Comparison of ENCODE assay signal across 25 cellular contexts in the genomic region with DNA sequence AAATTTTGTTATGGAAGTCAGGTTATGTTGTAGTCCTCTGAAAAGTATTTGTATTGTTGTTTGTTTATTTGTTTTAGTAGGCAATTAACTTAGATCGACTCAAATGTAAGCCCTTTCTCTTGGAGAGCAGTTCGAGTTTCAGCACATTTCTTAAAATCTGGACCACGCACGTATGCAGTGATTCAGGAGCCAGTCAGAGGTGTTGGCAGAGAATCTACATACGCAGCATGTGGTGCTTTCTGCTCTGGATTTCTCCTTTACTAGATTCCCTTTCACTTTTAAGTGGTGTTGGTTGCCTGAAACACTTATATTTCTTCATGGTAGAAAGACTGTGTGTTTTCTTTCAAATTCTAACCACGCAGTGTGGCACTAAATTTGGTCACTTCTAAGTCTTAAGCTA.
DNase-seq lines count a peak whose midpoint lies in the region; ATAC-seq, FAIRE-seq and TF ChIP-seq lines count a peak whose summit lies in the region.
"Had no signal": no experiment of that assay in that cellular context is flagged by ENCODE, and none has a peak within 500 bp of the region (broad histone marks: within the 10 kb centered on the region; RNA-seq: fewer than 3 reads in every experiment).

No MANE protein-coding gene starts in this region.

- no peak for FAIRE-seq in GM12878 (lab: Jason Lieb, UNC)
- FAIRE-seq: colon had no signal

- H2AFZ ChIP-seq in GM12878 (ENCODE audit: control insufficient read depth, low read depth, low read length) (no peak overlapping the region), OCI-LY7 (ENCODE audit: low read length) (no peak overlapping the region), osteoblast (ENCODE audit: low read length) (no peak overlapping the region)

- H3K79me1 ChIP-seq in mesendoderm (ENCODE audit: low read length), result no peaks in the 10 kb centered on the region

- no peak overlapping the region for H3K27ac ChIP-seq in GM12878 (ENCODE audit: control insufficient read depth, insufficient read depth)
- no peak overlapping the region for H3K27ac ChIP-seq in mesendoderm (ENCODE audit: low read depth, low read length)
- H3K27ac ChIP-seq in OCI-LY7 (ENCODE audit: low read depth, low read length, poor library complexity, severe bottlenecking), result no peak overlapping the region
- no peak overlapping the region for H3K27ac ChIP-seq in osteoblast (ENCODE audit: low read depth, low read length)
- H3K27ac ChIP-seq: brain microvascular endothelial cell, heart left ventricle, right atrium auricular region had no signal

- TF ChIP-seq CTCF in GM12878 (IDR thresholded peaks at IDR 0.05 in 2 of 3, conservative IDR thresholded peaks at IDR 0.05 in 1 of 3; ENCODE audit: control insufficient read depth in 2 of 3, extremely low read depth in 1 of 3, insufficient read depth in 1 of 3, low read depth in 3 of 3, low read length in 3 of 3), result no peak
- no peak for TF ChIP-seq CTCF in OCI-LY7 (conservative IDR thresholded peaks at IDR 0.05; ENCODE audit: low read length)
- TF ChIP-seq CTCF in osteoblast (IDR thresholded peaks at IDR 0.05; ENCODE audit: extremely low read depth, low read depth, low read length), result no peak
- TF ChIP-seq CTCF in GM10266 (IDR thresholded peaks at IDR 0.05; ENCODE audit: control insufficient read depth, insufficient read depth, low read depth, missing control alignments), result no peak

- H3K18ac ChIP-seq in mesendoderm (ENCODE audit: low read length), result no peak overlapping the region

- no peaks in the 10 kb centered on the region for H3K9me3 ChIP-seq in GM12878 (replicated peaks; ENCODE audit: control insufficient read depth, insufficient read depth, low read length)
- no peaks in the 10 kb centered on the region for H3K9me3 ChIP-seq in OCI-LY7 (ENCODE audit: low read length)
- no peaks in the 10 kb centered on the region for H3K9me3 ChIP-seq in osteoblast (ENCODE audit: low read depth, low read length)
- H3K9me3 ChIP-seq: heart left ventricle, right atrium auricular region had no signal

- H3K9ac ChIP-seq in GM12878 (ENCODE audit: control insufficient read depth, insufficient read depth, low read length) (no peak overlapping the region), mesendoderm (ENCODE audit: low read length) (no peak overlapping the region)

- in situ Hi-C loops in GM12878 (cut with MboI), result no loop called here

- H3K36me3 ChIP-seq in GM12878 (ENCODE audit: control insufficient read depth in 2 of 2, insufficient read depth in 2 of 2, low read length in 1 of 2) (no peaks in the 10 kb centered on the region), mesendoderm (ENCODE audit: control insufficient read depth, insufficient read depth, low read length) (no peaks in the 10 kb centered on the region), OCI-LY7 (ENCODE audit: insufficient read depth, low read length) (no peaks in the 10 kb centered on the region), osteoblast (ENCODE audit: insufficient read depth, low read length) (no peaks in the 10 kb centered on the region)
- H3K36me3 ChIP-seq: brain microvascular endothelial cell, heart left ventricle, right atrium auricular region had no signal

- H3K79me2 ChIP-seq in GM12878 (ENCODE audit: control insufficient read depth, insufficient read depth, low read length) (no peaks in the 10 kb centered on the region), mesendoderm (ENCODE audit: control insufficient read depth, insufficient read depth, low read length) (no peaks in the 10 kb centered on the region), OCI-LY7 (ENCODE audit: insufficient read depth, low read depth, low read length) (no peaks in the 10 kb centered on the region), osteoblast (ENCODE audit: insufficient read depth, low read length) (no peaks in the 10 kb centered on the region)

- H3K9me2 ChIP-seq in OCI-LY7 (ENCODE audit: insufficient read depth, low read length), result no peaks in the 10 kb centered on the region

- DNase-seq in AG20443 (ENCODE audit: low spot score) (peak; percentile 60), LHCN-M2 (ENCODE audit: low read depth) (peak; percentile 16), GM12878 (ENCODE audit: low read depth, low spot score) (peak; percentile 3), mesendoderm (peak; percentile 3), OCI-LY7 (ENCODE audit: low spot score) (no peak), osteoblast (ENCODE audit: insufficient read length, low spot score, missing footprints) (no peak), GM10266 (ENCODE audit: extremely low spot score) (no peak)
- DNase-seq: activated CD4-positive, alpha-beta T cell treated with anti-CD3 and anti-CD28 coated beads, Interleukin-2, amount 50 U/mL, for 48 hours; activated effector memory CD4-positive, alpha-beta T cell treated with Interleukin-2 at 50 U/mL for 16 hours; activated naive CD8-positive, alpha-beta T cell treated with anti-CD3 and anti-CD28 coated beads, Interleukin-2, amount 10 ng/mL, durations not matched to agents 7 days and 5 days; brain microvascular endothelial cell; CD4-positive, CD25-positive, alpha-beta regulatory T cell; effector memory CD8-positive, alpha-beta T cell; heart left ventricle; Karpas-422; left colon; natural killer cell; NCI-H1105; NCI-H2081; NCI-H446 treated with DMSO at 0.1 percent for 48 hours; T-helper 9 cell had no signal

- 21% methylated on average over 6 of the region's 6 CpGs for WGBS in GM12878 (ENCODE audit: insufficient coverage, insufficient replicate concordance, low lambda C conversion rate, missing lambda C conversion rate)
- WGBS in mesendoderm (ENCODE audit: extremely low coverage, insufficient coverage, low lambda C conversion rate), result no CpG with 5 or more reads among the region's 6 CpGs

- H2AK5ac ChIP-seq in mesendoderm (ENCODE audit: low read length), result no peak overlapping the region

- no peak overlapping the region for H3K4ac ChIP-seq in mesendoderm (ENCODE audit: low read depth, low read length)

- TF ChIP-seq RAD21 in GM12878 (IDR thresholded peaks at IDR 0.05; ENCODE audit: insufficient read depth, low read depth, low read length), result no peak

- no peak for TF ChIP-seq EP300 in GM12878 (IDR thresholded peaks at IDR 0.05; ENCODE audit: borderline replicate concordance in 1 of 2, control insufficient read depth in 1 of 2, low read depth in 2 of 2, low read length in 2 of 2)

- no TSS peak for BruUV-seq in GM12878 (replicated peaks; lab: Mats Ljungman, UMichigan)
- no TSS peak for BruUV-seq in OCI-LY7 (replicated peaks; lab: Mats Ljungman, UMichigan)

- H2BK15ac ChIP-seq in mesendoderm (replicated peaks; ENCODE audit: low read depth), result no peak overlapping the region

- no peak overlapping the region for H3K23ac ChIP-seq in mesendoderm (ENCODE audit: low read length)

- TF ChIP-seq POLR2A in GM12878 (IDR thresholded peaks at IDR 0.05; ENCODE audit: low read depth, low read length), result no peak

- H4K5ac ChIP-seq in mesendoderm (ENCODE audit: low read length), result no peak overlapping the region

- CTCF ChIA-PET in GM12878 (lab: Yijun Ruan, JAX), result interaction anchor here (1.0 kb wide), 1 partner anchor 16 kb away, joined by 3 read pairs; no protein-coding TSS in a partner anchor
- CTCF ChIA-PET in OCI-LY7 (lab: Charles Lee; ENCODE audit: unreplicated experiment), result no interaction called here

- SMC1A ChIA-PET in GM12878 (lab: Charles Lee; ENCODE audit: uncharacterized antibody, unreplicated experiment), result no interaction called here

- no peak overlapping the region for H4K8ac ChIP-seq in mesendoderm (ENCODE audit: low read depth, low read length)

- POLR2A ChIA-PET in GM12878 (lab: Charles Lee) (no interaction called here), OCI-LY7 (lab: Charles Lee) (no interaction called here)

- RAD21 ChIA-PET in GM12878 (lab: Charles Lee; ENCODE audit: unreplicated experiment), result no interaction called here

- no peak overlapping the region for H2BK120ac ChIP-seq in mesendoderm (ENCODE audit: low read depth, low read length)

- no peaks in the 10 kb centered on the region for H3K27me3 ChIP-seq in GM12878 (replicated peaks in 1 of 2; ENCODE audit: control insufficient read depth in 2 of 2, insufficient read depth in 2 of 2, low read length in 1 of 2)
- H3K27me3 ChIP-seq in mesendoderm (ENCODE audit: insufficient read depth, low read length, poor library complexity), result no peaks in the 10 kb centered on the region
- no peaks in the 10 kb centered on the region for H3K27me3 ChIP-seq in osteoblast (ENCODE audit: insufficient read depth, low read length)
- H3K27me3 ChIP-seq: brain microvascular endothelial cell, heart left ventricle, right atrium auricular region had no signal

- intact Hi-C loops in GM12878 (cut with micrococcal nuclease; ENCODE audit: unreplicated experiment), result no loop called here
- intact Hi-C loops in OCI-LY7 (cut with micrococcal nuclease; ENCODE audit: unreplicated experiment), result no loop called here

- no peak overlapping the region for H3K4me3 ChIP-seq in GM12878
- no peak overlapping the region for H3K4me3 ChIP-seq in mesendoderm (ENCODE audit: low read length)
- H3K4me3 ChIP-seq in OCI-LY7 (ENCODE audit: low read depth, low read length, poor library complexity, severe bottlenecking), result no peak overlapping the region
- H3K4me3 ChIP-seq in osteoblast (ENCODE audit: insufficient read depth, low read length), result no peak overlapping the region
- H3K4me3 ChIP-seq: heart left ventricle, right atrium auricular region had no signal

- no peak; the same call in 1 of the 3 replicates for ATAC-seq in GM12878
- ATAC-seq in HG02588 (IDR thresholded peaks at IDR 0.05; ENCODE audit: unreplicated experiment), result no peak
- ATAC-seq: effector memory CD8-positive, alpha-beta T cell; heart left ventricle; left colon; natural killer cell; WTC11 had no signal

- H2BK5ac ChIP-seq in mesendoderm (ENCODE audit: low read length), result no peak overlapping the region

- no peak overlapping the region for H3K56ac ChIP-seq in mesendoderm (ENCODE audit: low read length)

- H3K4me2 ChIP-seq in GM12878 (ENCODE audit: control insufficient read depth, insufficient read depth) (no peak overlapping the region), mesendoderm (ENCODE audit: low read length) (no peak overlapping the region), OCI-LY7 (ENCODE audit: low read length) (no peak overlapping the region), osteoblast (ENCODE audit: insufficient read depth, low read length) (no peak overlapping the region)

- no peaks in the 10 kb centered on the region for H3K4me1 ChIP-seq in GM12878 (ENCODE audit: control insufficient read depth, insufficient read depth, low read length)
- H3K4me1 ChIP-seq in mesendoderm (ENCODE audit: control insufficient read depth, low read depth, low read length), result no peaks in the 10 kb centered on the region
- no peaks in the 10 kb centered on the region for H3K4me1 ChIP-seq in OCI-LY7 (ENCODE audit: insufficient read depth, low read length, poor library complexity, severe bottlenecking)
- no peaks in the 10 kb centered on the region for H3K4me1 ChIP-seq in osteoblast (ENCODE audit: insufficient read depth, low read length)
- H3K4me1 ChIP-seq: heart left ventricle, right atrium auricular region had no signal

- H4K20me1 ChIP-seq in GM12878 (ENCODE audit: control insufficient read depth, insufficient read depth) (no peaks in the 10 kb centered on the region), OCI-LY7 (ENCODE audit: insufficient read depth, low read length) (no peaks in the 10 kb centered on the region), osteoblast (ENCODE audit: insufficient read depth, low read length) (no peaks in the 10 kb centered on the region)

TF ChIP-seq in GM12878, 131 proteins besides CTCF, POLR2A, EP300 and RAD21 (continues in another document):
- no peak for TF ChIP-seq ETV6 (conservative IDR thresholded peaks at IDR 0.05 in 1 of 2, IDR thresholded peaks at IDR 0.05 in 1 of 2; ENCODE audit: borderline replicate concordance in 1 of 2, low read depth in 1 of 2)

Comparison
In these comparisons a context has a peak if more than half of its experiments do, and no peak if none do; other contexts are left out.
1. DNase-seq: peak in AG20443 (single experiment), LHCN-M2 (single experiment), GM12878 (single experiment) and mesendoderm (single experiment); none in OCI-LY7 (single experiment), osteoblast (single experiment) and GM10266 (single experiment).